Comparison of ENCODE assay signal across 8 cellular contexts in the genomic region with DNA sequence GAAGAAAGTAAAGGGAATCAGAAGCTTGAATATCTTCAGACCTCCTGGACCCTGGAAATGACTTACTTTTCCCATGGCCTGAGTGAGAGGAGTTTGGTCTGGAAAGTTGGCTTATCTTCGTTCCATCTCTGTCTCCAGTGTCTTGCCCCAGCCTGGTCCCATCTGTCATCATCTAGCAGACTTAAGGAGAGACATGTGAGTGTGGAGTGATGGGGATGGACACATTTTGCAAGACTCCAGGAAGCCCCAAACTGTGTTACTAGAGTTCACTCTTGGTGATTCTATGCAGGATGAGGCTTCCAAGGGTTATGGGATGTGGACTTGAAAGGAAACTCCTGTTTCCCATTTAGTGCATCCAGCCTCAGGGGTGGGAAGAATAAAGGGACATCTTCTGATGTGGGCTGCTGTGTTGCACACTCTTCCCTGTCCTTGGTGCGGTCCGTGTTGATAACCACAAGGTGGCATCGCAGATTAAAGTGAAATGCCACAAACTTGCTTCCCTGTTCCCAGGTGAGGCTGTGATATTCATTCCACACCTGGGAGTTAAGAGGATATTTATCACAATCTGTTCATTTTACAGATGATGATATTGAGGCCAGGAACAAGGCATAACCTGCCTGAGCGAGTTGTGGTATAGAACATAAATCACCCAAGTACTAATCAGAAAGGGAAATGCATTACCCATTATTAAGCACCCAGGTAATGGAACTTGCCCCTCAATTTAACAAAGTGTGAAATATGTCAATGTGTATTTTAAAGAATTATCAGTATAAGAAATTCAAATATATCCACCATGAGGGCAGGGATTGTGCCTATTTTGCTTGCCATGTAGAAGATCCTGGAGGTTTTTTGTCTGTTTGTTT.
DNase-seq lines count a peak whose midpoint lies in the region; ATAC-seq and TF ChIP-seq lines count a peak whose summit lies in the region.

No MANE protein-coding gene starts in this region.

- ATAC-seq in GM23338, result peak; percentile 97
- peak; percentile 76 for ATAC-seq in PC-3
- no peak for ATAC-seq in effector memory CD8-positive, alpha-beta T cell (replicated peaks)

- H3K4me1 ChIP-seq in A673 (ENCODE audit: insufficient read depth, low read length, poor library complexity, severe bottlenecking), result peaks cover 81% of the 10 kb centered on the region
- H3K4me1 ChIP-seq in GM23338 (ENCODE audit: insufficient read depth), result peaks cover 10% of the 10 kb centered on the region
- H3K4me1 ChIP-seq in PC-3 (ENCODE audit: insufficient read depth, low read length), result no peaks in the 10 kb centered on the region

- H2AFZ ChIP-seq in GM23338 (no peak overlapping the region), PC-3 (ENCODE audit: low read length) (no peak overlapping the region)

- H3K9me3 ChIP-seq in A673 (ENCODE audit: low read depth, low read length, poor library complexity, severe bottlenecking) (no peaks in the 10 kb centered on the region), PC-3 (ENCODE audit: low read length) (no peaks in the 10 kb centered on the region)

- H3K27ac ChIP-seq in A673 (ENCODE audit: low read depth, low read length, poor library complexity, severe bottlenecking), result peak overlapping the region; percentile 52
- H3K27ac ChIP-seq in GM23338 (ENCODE audit: low read depth), result no peak overlapping the region
- no peak overlapping the region for H3K27ac ChIP-seq in PC-3 (ENCODE audit: low read length)

- H3K9ac ChIP-seq in PC-3 (ENCODE audit: low read length), result no peak overlapping the region

- CTCF ChIA-PET in A673 (lab: Charles Lee) (interaction anchor here (0.8 to 1.0 kb wide), 2 partner anchors 239 to 290 kb away, joined by 3 to 4 read pairs; no protein-coding TSS in a partner anchor), PC-3 (lab: Charles Lee) (no interaction called here)

- H3K9me3 Mint-ChIP-seq in GM23338, result no peaks in the 10 kb centered on the region
- peaks cover 3 to 6% of the 10 kb centered on the region in 2 donors for H3K9me3 Mint-ChIP-seq in effector memory CD8-positive, alpha-beta T cell

- H3K4me3 ChIP-seq in A673 (ENCODE audit: low read depth, low read length, poor library complexity, severe bottlenecking), result no peak overlapping the region
- H3K4me3 ChIP-seq in GM23338, result no peak overlapping the region
- no peak overlapping the region for H3K4me3 ChIP-seq in PC-3 (ENCODE audit: low read length)
- no peak overlapping the region for H3K4me3 ChIP-seq in fibroblast of the aortic adventitia (ENCODE audit: low read depth, low read length)

- peak; percentile 87 for TF ChIP-seq CTCF in A673 (conservative IDR thresholded peaks at IDR 0.05; ENCODE audit: low read depth, low read length)
- peak; percentile 70 to 94 for TF ChIP-seq CTCF in GM23338 (conservative IDR thresholded peaks at IDR 0.05; ENCODE audit: low read depth in 2 of 2)
- peak; percentile 76 for TF ChIP-seq CTCF in PC-3 (conservative IDR thresholded peaks at IDR 0.05; ENCODE audit: low read depth, low read length)
- peak; percentile 73 for TF ChIP-seq CTCF in fibroblast of the aortic adventitia (IDR thresholded peaks at IDR 0.05; ENCODE audit: insufficient read depth, low read length)

- BruUV-seq in A673 (replicated peaks; lab: Mats Ljungman, UMichigan) (no TSS peak), PC-3 (replicated peaks; lab: Mats Ljungman, UMichigan) (no TSS peak)

- POLR2A ChIA-PET in A673 (lab: Charles Lee; ENCODE audit: low non-redundant PET), result interaction anchor here (0.5 kb wide), 1 partner anchor 16 kb away, joined by 3 read pairs; no protein-coding TSS in a partner anchor
- POLR2A ChIA-PET in PC-3 (lab: Charles Lee; ENCODE audit: unreplicated experiment), result no interaction called here

- intact Hi-C loops in A673 (cut with micrococcal nuclease; ENCODE audit: unreplicated experiment) (loop anchor here (5.0 to 10.0 kb wide), 5 partner anchors 269 to 764 kb away; a partner anchor contains a TSS), PC-3 (cut with micrococcal nuclease) (loop anchor here (1.0 to 10.0 kb wide), 4 partner anchors 229 to 611 kb away; no protein-coding TSS in a partner anchor)

- H3K4me2 ChIP-seq in GM23338 (no peak overlapping the region), PC-3 (ENCODE audit: low read length) (no peak overlapping the region)

- H3K79me2 ChIP-seq in GM23338 (replicated peaks; ENCODE audit: insufficient read depth), result no peaks in the 10 kb centered on the region
- no peaks in the 10 kb centered on the region for H3K79me2 ChIP-seq in PC-3 (ENCODE audit: low read length)

- H3K4me1 Mint-ChIP-seq in GM23338, result peaks cover 13% of the 10 kb centered on the region
- H3K4me1 Mint-ChIP-seq in effector memory CD8-positive, alpha-beta T cell (ENCODE audit: low read depth in 2 of 2), result peaks cover 0 to 1% of the 10 kb centered on the region in 2 donors

- H3K27ac Mint-ChIP-seq in GM23338, result no peak overlapping the region
- no peak overlapping the region for H3K27ac Mint-ChIP-seq in effector memory CD8-positive, alpha-beta T cell

- H4K20me1 ChIP-seq in GM23338 (replicated peaks; ENCODE audit: insufficient read depth), result no peaks in the 10 kb centered on the region
- H4K20me1 ChIP-seq in PC-3 (ENCODE audit: low read length), result no peaks in the 10 kb centered on the region

- H3K9me2 ChIP-seq in GM23338 (ENCODE audit: insufficient read depth), result no peaks in the 10 kb centered on the region
- no peaks in the 10 kb centered on the region for H3K9me2 ChIP-seq in PC-3 (replicated peaks; ENCODE audit: low read length)

- no peaks in the 10 kb centered on the region for H3K36me3 Mint-ChIP-seq in GM23338 (ENCODE audit: low read depth)
- H3K36me3 Mint-ChIP-seq in effector memory CD8-positive, alpha-beta T cell (ENCODE audit: insufficient read depth), result no peaks in the 10 kb centered on the region

- no peak overlapping the region for H3K4me3 Mint-ChIP-seq in GM23338
- no peak overlapping the region for H3K4me3 Mint-ChIP-seq in effector memory CD8-positive, alpha-beta T cell

- no peaks in the 10 kb centered on the region for H3F3A ChIP-seq in GM23338 (replicated peaks; ENCODE audit: low read depth)
- no peaks in the 10 kb centered on the region for H3F3A ChIP-seq in PC-3 (ENCODE audit: low read length, unreplicated experiment)

- H3K27me3 ChIP-seq in A673 (replicated peaks; ENCODE audit: insufficient read depth, low read depth, low read length, poor library complexity) (no peaks in the 10 kb centered on the region), GM23338 (ENCODE audit: insufficient read depth) (no peaks in the 10 kb centered on the region), PC-3 (ENCODE audit: low read length) (no peaks in the 10 kb centered on the region)

- DNase-seq in A673 (ENCODE audit: low spot score), result peak; percentile 69
- peak; percentile 80 for DNase-seq in GM23338 (ENCODE audit: low spot score)
- peak; percentile 69 for DNase-seq in PC-3
- peak; percentile 66 for DNase-seq in fibroblast of the aortic adventitia (ENCODE audit: low read depth)
- peak; percentile 18 for DNase-seq in retina
- DNase-seq in GM19238 (ENCODE audit: insufficient read length, low spot score), result no peak
- no peak for DNase-seq in stimulated activated CD4-positive, alpha-beta T cell treated with anti-CD3 and anti-CD28 coated beads, Interleukin-15, amount 100 ng/mL, for 24 hours
- DNase-seq in effector memory CD8-positive, alpha-beta T cell, result no peak

- H3K36me3 ChIP-seq in A673 (ENCODE audit: insufficient read depth, low read length, poor library complexity, severe bottlenecking) (no peaks in the 10 kb centered on the region), GM23338 (ENCODE audit: insufficient read depth) (no peaks in the 10 kb centered on the region), PC-3 (ENCODE audit: low read depth, low read length) (no peaks in the 10 kb centered on the region)

- peaks cover 1% of the 10 kb centered on the region for H3K27me3 Mint-ChIP-seq in GM23338 (ENCODE audit: insufficient read depth, low read depth, poor library complexity)
- H3K27me3 Mint-ChIP-seq in effector memory CD8-positive, alpha-beta T cell, result peaks cover 0 to 9% of the 10 kb centered on the region in 2 donors

TF ChIP-seq in GM23338, 12 proteins besides CTCF, POLR2A, EP300 and RAD21 (continues in another document):
- TF ChIP-seq ZNF114 (CRISPR knock-in tag; IDR thresholded peaks at IDR 0.05) (no peak), ZNF331 (CRISPR knock-in tag; IDR thresholded peaks at IDR 0.05; ENCODE audit: low read depth) (no peak), STAT1 (IDR thresholded peaks at IDR 0.05; ENCODE audit: unreplicated experiment) (no peak), JUNB (IDR thresholded peaks at IDR 0.05; ENCODE audit: unreplicated experiment) (no peak)
- TF ChIP-seq, protein P1, sequence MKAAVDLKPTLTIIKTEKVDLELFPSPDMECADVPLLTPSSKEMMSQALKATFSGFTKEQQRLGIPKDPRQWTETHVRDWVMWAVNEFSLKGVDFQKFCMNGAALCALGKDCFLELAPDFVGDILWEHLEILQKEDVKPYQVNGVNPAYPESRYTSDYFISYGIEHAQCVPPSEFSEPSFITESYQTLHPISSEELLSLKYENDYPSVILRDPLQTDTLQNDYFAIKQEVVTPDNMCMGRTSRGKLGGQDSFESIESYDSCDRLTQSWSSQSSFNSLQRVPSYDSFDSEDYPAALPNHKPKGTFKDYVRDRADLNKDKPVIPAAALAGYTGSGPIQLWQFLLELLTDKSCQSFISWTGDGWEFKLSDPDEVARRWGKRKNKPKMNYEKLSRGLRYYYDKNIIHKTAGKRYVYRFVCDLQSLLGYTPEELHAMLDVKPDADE (IDR thresholded peaks at IDR 0.05), result no peak

Comparison
In these comparisons a context has a peak if more than half of its experiments do, and no peak if none do; other contexts are left out.
1. DNase-seq: peak in A673 (single experiment), GM23338 (single experiment), PC-3 (single experiment), fibroblast of the aortic adventitia (single experiment) and retina (single experiment); none in GM19238 (single experiment), stimulated activated CD4-positive, alpha-beta T cell treated with anti-CD3 and anti-CD28 coated beads, Interleukin-15, amount 100 ng/mL, for 24 hours (single experiment) and effector memory CD8-positive, alpha-beta T cell (0 of 3).
2. Peak in every context shown above with its lines, with median percentiles within 50 percentile points of each other: CTCF ChIP-seq.